35 cellular contexts compared by ENCODE assay signal in the genomic region with DNA sequence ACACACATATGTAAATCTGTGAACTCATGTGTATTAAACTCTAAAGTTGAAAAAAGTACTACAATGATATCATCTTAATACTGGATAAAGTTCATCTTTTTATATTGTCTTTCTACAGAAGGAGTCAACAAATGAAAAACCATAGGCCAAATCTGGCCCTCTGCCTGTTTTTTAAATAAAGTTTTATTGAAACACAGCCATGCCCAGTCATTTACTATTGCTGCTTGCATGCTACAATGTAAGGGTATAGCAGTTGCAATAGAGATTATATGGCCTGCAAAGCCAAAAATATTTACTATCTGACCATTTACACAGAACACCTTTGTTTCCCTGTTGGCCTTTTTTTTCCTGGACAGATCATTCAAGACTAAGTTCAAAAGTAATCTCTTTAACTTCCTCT.
A peak's percentile ranks its signal among the peaks of the same experiment; 100 is the strongest.
DNase-seq lines count a peak whose midpoint lies in the region; ATAC-seq, FAIRE-seq and TF ChIP-seq lines count a peak whose summit lies in the region.
"Had no signal": no experiment of that assay in that cellular context is flagged by ENCODE, and none has a peak within 500 bp of the region (broad histone marks: within the 10 kb centered on the region; RNA-seq: fewer than 3 reads in every experiment).

No MANE protein-coding gene starts in this region.

- no peak for FAIRE-seq in GM12878 (lab: Jason Lieb, UNC)
- no peak for FAIRE-seq in K562 (lab: Jason Lieb, UNC)
- FAIRE-seq: A204.1, A549, D721Med had no signal

- no peak overlapping the region for H2AFZ ChIP-seq in GM12878 (ENCODE audit: control insufficient read depth, low read depth, low read length)
- H2AFZ ChIP-seq in K562 (ENCODE audit: low read depth, low read length) = no peak overlapping the region

- H3K27me3 ChIP-seq in GM12878 (replicated peaks in 1 of 2; ENCODE audit: control insufficient read depth in 2 of 2, insufficient read depth in 2 of 2, low read length in 1 of 2) (peaks cover 0 to 18% of the 10 kb centered on the region in 2 experiments; a peak in 2 of 4 replicates), K562 (ENCODE audit: control insufficient read depth in 2 of 2, insufficient read depth in 2 of 2, low read length in 2 of 2) (peaks cover 5 to 6% of the 10 kb centered on the region in 2 experiments; a peak in 3 of 5 replicates), endodermal cell (ENCODE audit: control insufficient read depth, insufficient read depth, low read length, poor library complexity, severe bottlenecking) (no peaks in the 10 kb centered on the region)
- H3K27me3 ChIP-seq: BE2C; BLaER1; BLaER1 treated with 17β-estradiol and CSF1 and Interleukin-3, amounts not matched to agents 10 nM and 100 nM had no signal

- no peaks in the 10 kb centered on the region for H3K9me1 ChIP-seq in K562 (ENCODE audit: control insufficient read depth, insufficient read depth, low read length)

- POLR2A ChIA-PET in GM12878 (lab: Charles Lee) = no interaction called here
- POLR2A ChIA-PET in K562 (lab: Yijun Ruan, JAX) = no interaction called here

- H3K27ac ChIP-seq in GM12878 (ENCODE audit: control insufficient read depth, insufficient read depth) (no peak overlapping the region), K562 (ENCODE audit: extremely low read depth, low read depth, low read length) (no peak overlapping the region), endodermal cell (ENCODE audit: low read depth, low read length) (no peak overlapping the region)
- H3K27ac ChIP-seq: 22Rv1; A549; BLaER1; BLaER1 treated with 17β-estradiol and CSF1 and Interleukin-3, amounts not matched to agents 10 nM and 100 nM; C4-2B had no signal

- TF ChIP-seq RAD21 in GM12878 (IDR thresholded peaks at IDR 0.05; ENCODE audit: insufficient read depth, low read depth, low read length) = no peak
- TF ChIP-seq RAD21 in K562 (CRISPR knock-in tag; conservative IDR thresholded peaks at IDR 0.05 in 1 of 2, IDR thresholded peaks at IDR 0.05 in 1 of 2) = no peak

- no peak for DNase-seq in GM12878 (ENCODE audit: low read depth, low spot score)
- DNase-seq in K562 (ENCODE audit: extremely low read depth in 1 of 4, low spot score in 3 of 4) = no peak
- DNase-seq in endodermal cell = no peak
- DNase-seq in SK-N-DZ (ENCODE audit: low spot score) = no peak
- DNase-seq: 8988T; ACHN; AML-193; BE2C; C1 segment of cervical spinal cord; Caco-2; Calu3; CD4-positive, alpha-beta memory T cell; CD4-positive, alpha-beta T cell; CD4-positive, CD25-positive, alpha-beta regulatory T cell; CD8-positive, alpha-beta memory T cell; CD8-positive, alpha-beta T cell; COR-L47; DMS 273 treated with DMSO at 0.1 percent for 48 hours; DMS153; DMS53; DMS79; DMS79 treated with DMSO at 0.1 percent for 48 hours; DND-41; EL had no signal

- no peak for ATAC-seq in GM12878
- no peak for ATAC-seq in K562
- ATAC-seq in GM21529 (IDR thresholded peaks at IDR 0.05; ENCODE audit: unreplicated experiment) = no peak
- no peak for ATAC-seq in GM18498 (IDR thresholded peaks at IDR 0.05; ENCODE audit: unreplicated experiment)
- ATAC-seq: A549; CD8-positive, alpha-beta T cell had no signal

- H3K4me2 ChIP-seq in GM12878 (ENCODE audit: control insufficient read depth, insufficient read depth) (no peak overlapping the region), K562 (ENCODE audit: insufficient read depth, low read length) (no peak overlapping the region)
- H3K4me2 ChIP-seq: A549; BLaER1; BLaER1 treated with 17β-estradiol and CSF1 and Interleukin-3, amounts not matched to agents 10 nM and 100 nM had no signal

- no peak for TF ChIP-seq CTCF in GM12878 (IDR thresholded peaks at IDR 0.05 in 2 of 3, conservative IDR thresholded peaks at IDR 0.05 in 1 of 3; ENCODE audit: control insufficient read depth in 2 of 3, extremely low read depth in 1 of 3, insufficient read depth in 1 of 3, low read depth in 3 of 3, low read length in 3 of 3)
- TF ChIP-seq CTCF in K562 (IDR thresholded peaks at IDR 0.05 in 2 of 3, conservative IDR thresholded peaks at IDR 0.05 in 1 of 3; ENCODE audit: insufficient read depth in 2 of 3, low read depth in 1 of 3, low read length in 3 of 3) = no peak
- no peak for TF ChIP-seq CTCF in endodermal cell (conservative IDR thresholded peaks at IDR 0.05)

- peaks cover 34% of the 10 kb centered on the region for H3K4me1 Mint-ChIP-seq in endodermal cell
- H3K4me1 Mint-ChIP-seq: CD14-positive monocyte had no signal

- no peak overlapping the region for H3K27ac Mint-ChIP-seq in endodermal cell
- H3K27ac Mint-ChIP-seq: B cell; CD14-positive monocyte; CD4-positive, alpha-beta T cell; CD4-positive, CD25-positive, alpha-beta regulatory T cell; CD8-positive, alpha-beta T cell had no signal

- RAD21 ChIA-PET in GM12878 (lab: Charles Lee; ENCODE audit: unreplicated experiment) = no interaction called here

- H3K4me3 Mint-ChIP-seq in endodermal cell = no peak overlapping the region
- H3K4me3 Mint-ChIP-seq: B cell; CD14-positive monocyte; CD4-positive, alpha-beta memory T cell; CD4-positive, alpha-beta T cell; CD4-positive, CD25-positive, alpha-beta regulatory T cell; CD8-positive, alpha-beta memory T cell; CD8-positive, alpha-beta T cell had no signal

- intact Hi-C loops in GM12878 (cut with micrococcal nuclease; ENCODE audit: unreplicated experiment) = no loop called here
- intact Hi-C loops in K562 (cut with micrococcal nuclease) = no loop called here

- BruUV-seq in GM12878 (replicated peaks; lab: Mats Ljungman, UMichigan) (no TSS peak), K562 (replicated peaks; lab: Mats Ljungman, UMichigan) (no TSS peak)

- H3K4me3 ChIP-seq in GM12878 (no peak overlapping the region), K562 (no peak overlapping the region), endodermal cell (ENCODE audit: low read length) (peak overlapping the region; percentile 13)
- H3K4me3 ChIP-seq: A549; BLaER1; BLaER1 treated with 17β-estradiol and CSF1 and Interleukin-3, amounts not matched to agents 10 nM and 100 nM had no signal

- peaks cover under 1% of the 10 kb centered on the region for H3K4me1 ChIP-seq in GM12878 (ENCODE audit: control insufficient read depth, insufficient read depth, low read length)
- H3K4me1 ChIP-seq in K562 (replicated peaks in 1 of 2; ENCODE audit: control insufficient read depth in 2 of 2, insufficient read depth in 2 of 2, low read length in 2 of 2) = no peaks in the 10 kb centered on the region
- H3K4me1 ChIP-seq in endodermal cell (ENCODE audit: control insufficient read depth, insufficient read depth, low read length) = no peaks in the 10 kb centered on the region
- H3K4me1 ChIP-seq: A549; BE2C; BLaER1; BLaER1 treated with 17β-estradiol and CSF1 and Interleukin-3, amounts not matched to agents 10 nM and 100 nM; Caco-2 had no signal

- in situ Hi-C loops in GM12878 (cut with MboI) (no loop called here), K562 (cut with MboI) (no loop called here)

- peaks cover 13% of the 10 kb centered on the region for H3K27me3 Mint-ChIP-seq in endodermal cell (ENCODE audit: insufficient read depth)
- H3K27me3 Mint-ChIP-seq: CD4-positive, alpha-beta T cell had no signal

- TF ChIP-seq EP300 in GM12878 (IDR thresholded peaks at IDR 0.05; ENCODE audit: borderline replicate concordance in 1 of 2, control insufficient read depth in 1 of 2, low read depth in 2 of 2, low read length in 2 of 2) (no peak), K562 (IDR thresholded peaks at IDR 0.05; ENCODE audit: low read length) (no peak)

- H3K79me2 ChIP-seq in GM12878 (ENCODE audit: control insufficient read depth, insufficient read depth, low read length) = no peaks in the 10 kb centered on the region
- no peaks in the 10 kb centered on the region for H3K79me2 ChIP-seq in K562 (ENCODE audit: control insufficient read depth, insufficient read depth, low read length)

- no peak overlapping the region for H3K9ac ChIP-seq in GM12878 (ENCODE audit: control insufficient read depth, insufficient read depth, low read length)
- no peak overlapping the region for H3K9ac ChIP-seq in K562 (ENCODE audit: insufficient read depth in 1 of 2, low read depth in 2 of 2, low read length in 2 of 2)
- H3K9ac ChIP-seq in endodermal cell (ENCODE audit: extremely low read depth, low read length, poor library complexity, severe bottlenecking) = no peak overlapping the region
- H3K9ac ChIP-seq: BLaER1; BLaER1 treated with 17β-estradiol and CSF1 and Interleukin-3, amounts not matched to agents 10 nM and 100 nM had no signal

- peaks cover 5% of the 10 kb centered on the region for H3K36me3 Mint-ChIP-seq in endodermal cell (ENCODE audit: low read depth)
- H3K36me3 Mint-ChIP-seq: CD14-positive monocyte; CD4-positive, alpha-beta memory T cell; CD4-positive, CD25-positive, alpha-beta regulatory T cell; CD8-positive, alpha-beta memory T cell; CD8-positive, alpha-beta T cell had no signal

- CTCF ChIA-PET in GM12878 (lab: Yijun Ruan, JAX) (no interaction called here), K562 (lab: Yijun Ruan, JAX; ENCODE audit: low intra/inter-chr PET ratio) (no interaction called here)

- H3K36me3 ChIP-seq in GM12878 (ENCODE audit: control insufficient read depth in 2 of 2, insufficient read depth in 2 of 2, low read length in 1 of 2) (no peaks in the 10 kb centered on the region), K562 (ENCODE audit: control insufficient read depth, insufficient read depth, low read length) (no peaks in the 10 kb centered on the region), endodermal cell (ENCODE audit: control insufficient read depth, insufficient read depth, low read length) (no peaks in the 10 kb centered on the region)
- H3K36me3 ChIP-seq: BE2C; BLaER1; BLaER1 treated with 17β-estradiol and CSF1 and Interleukin-3, amounts not matched to agents 10 nM and 100 nM had no signal

- H3K9me3 ChIP-seq in GM12878 (replicated peaks; ENCODE audit: control insufficient read depth, insufficient read depth, low read length) = peaks cover 11% of the 10 kb centered on the region; the same call in 2 of the 3 replicates
- H3K9me3 ChIP-seq in K562 (replicated peaks; ENCODE audit: control insufficient read depth, insufficient read depth, low read depth, low read length) = no peaks in the 10 kb centered on the region
- H3K9me3 ChIP-seq in endodermal cell (ENCODE audit: control insufficient read depth, low read length) = peaks cover 14% of the 10 kb centered on the region
- H3K9me3 ChIP-seq: A549, BE2C, BLaER1, Caco-2 had no signal

- peaks cover 11% of the 10 kb centered on the region for H3K9me3 Mint-ChIP-seq in endodermal cell
- H3K9me3 Mint-ChIP-seq: CD4-positive, alpha-beta T cell had no signal

- TF ChIP-seq POLR2A in GM12878 (IDR thresholded peaks at IDR 0.05; ENCODE audit: low read depth, low read length) (no peak), K562 (conservative IDR thresholded peaks at IDR 0.05) (no peak)

- H4K20me1 ChIP-seq in GM12878 (ENCODE audit: control insufficient read depth, insufficient read depth) (no peaks in the 10 kb centered on the region), K562 (replicated peaks; ENCODE audit: control insufficient read depth, insufficient read depth, low read length) (no peaks in the 10 kb centered on the region)
- H4K20me1 ChIP-seq: BLaER1; BLaER1 treated with 17β-estradiol and CSF1 and Interleukin-3, amounts not matched to agents 10 nM and 100 nM had no signal

- SMC1A ChIA-PET in GM12878 (lab: Charles Lee; ENCODE audit: uncharacterized antibody, unreplicated experiment) = no interaction called here

TF ChIP-seq in K562, 482 proteins besides CTCF, POLR2A, EP300 and RAD21 (continues in another document):
- no peak for TF ChIP-seq ARNT (IDR thresholded peaks at IDR 0.05)
